In genomic region chr4:176879370-176880116, GRCh38 we compare ENCODE assay signal across 1 cellular context.
TF ChIP-seq lines count a peak whose summit lies in the region.

No MANE protein-coding gene starts in this region.

TF ChIP-seq in HepG2, 621 proteins besides CTCF, POLR2A, EP300 and RAD21 (continued from another document):
- TF ChIP-seq ZNF142 (CRISPR knock-in tag; IDR thresholded peaks at IDR 0.05), result no peak
- TF ChIP-seq ZNF34 (CRISPR knock-in tag; IDR thresholded peaks at IDR 0.05; ENCODE audit: borderline replicate concordance), result no peak
- TF ChIP-seq ZNF574 (CRISPR knock-in tag; IDR thresholded peaks at IDR 0.05), result no peak
- TF ChIP-seq DBP (CRISPR knock-in tag; IDR thresholded peaks at IDR 0.05; ENCODE audit: not compliant biosample characterization), result no peak
- no peak for TF ChIP-seq MYNN (CRISPR knock-in tag; IDR thresholded peaks at IDR 0.05; ENCODE audit: low read depth)
- no peak for TF ChIP-seq ZNF292 (CRISPR knock-in tag; IDR thresholded peaks at IDR 0.05; ENCODE audit: borderline replicate concordance, low read depth)
- TF ChIP-seq ZBTB43 (CRISPR knock-in tag; conservative IDR thresholded peaks at IDR 0.05), result no peak
